In the genomic region with DNA sequence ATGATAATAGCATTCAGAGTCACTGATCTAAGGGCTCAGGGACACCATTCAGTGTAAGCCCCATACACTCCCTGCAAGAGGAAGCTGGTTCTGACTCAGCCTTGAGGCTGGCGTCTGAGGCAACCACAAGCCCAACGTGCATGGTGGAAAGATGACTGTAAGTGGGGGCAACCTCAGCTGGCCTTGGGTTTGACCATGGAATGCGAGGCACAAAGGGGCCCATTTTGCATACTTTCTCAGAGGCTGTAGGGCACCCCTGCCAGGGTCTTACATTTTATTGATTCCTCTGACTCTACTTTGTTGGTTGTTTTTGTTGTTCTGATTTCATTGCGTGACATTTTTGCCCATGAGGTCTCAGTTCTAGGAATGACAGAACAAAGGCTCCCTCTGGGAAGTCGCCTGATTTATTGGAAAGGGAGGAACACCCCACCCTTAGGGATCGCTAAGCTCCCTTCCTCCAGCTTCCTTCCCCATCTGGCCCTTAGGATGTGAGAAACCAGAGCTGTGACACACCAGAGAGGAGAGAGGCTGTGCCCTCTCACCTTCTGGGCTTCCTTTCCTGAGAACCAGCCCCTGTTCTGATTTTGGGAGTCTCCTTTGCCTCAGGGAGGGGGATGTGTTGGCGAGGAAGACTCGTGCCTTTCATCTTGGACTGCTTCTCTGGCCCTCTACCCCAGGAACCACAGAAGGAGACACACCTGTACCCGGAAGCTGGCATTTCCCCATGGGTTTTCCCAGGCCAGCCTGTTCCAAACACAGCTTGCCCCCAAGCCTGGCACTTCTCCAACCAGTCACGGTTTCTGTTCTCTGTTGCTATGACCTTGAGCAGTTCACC, we compare ENCODE assay signal across 8 cellular contexts. TPM values are rescaled to one million over a fixed set of nuclear protein-coding genes. Genes with fewer than 3 reads are reported as not detected.
DNase-seq lines count a peak whose midpoint lies in the region; ATAC-seq, FAIRE-seq and TF ChIP-seq lines count a peak whose summit lies in the region.

No MANE protein-coding gene starts in this region.

- intact Hi-C loops in K562 (cut with micrococcal nuclease) (no loop called here), upper lobe of right lung (cut with DNase I) (no loop called here)

- POLR2A ChIA-PET in K562 (lab: Yijun Ruan, JAX): interaction anchor here (1.6 kb wide), 1 partner anchor 10 kb away, joined by 3 read pairs; no protein-coding TSS in a partner anchor

- H3K9me3 ChIP-seq in K562 (replicated peaks; ENCODE audit: control insufficient read depth, insufficient read depth, low read depth, low read length) (no peaks in the 10 kb centered on the region), muscle layer of duodenum (ENCODE audit: control insufficient read depth in 1 of 2, low read length in 2 of 2) (no peaks in the 10 kb centered on the region), upper lobe of right lung (no peaks in the 10 kb centered on the region)

- in situ Hi-C loops in K562 (cut with MboI): no loop called here

- no TSS peak for BruUV-seq in K562 (replicated peaks; lab: Mats Ljungman, UMichigan)

- no peak for TF ChIP-seq CTCF in K562 (IDR thresholded peaks at IDR 0.05 in 2 of 3, conservative IDR thresholded peaks at IDR 0.05 in 1 of 3; ENCODE audit: insufficient read depth in 2 of 3, low read depth in 1 of 3, low read length in 3 of 3)
- TF ChIP-seq CTCF in upper lobe of right lung (IDR thresholded peaks at IDR 0.05): no peak

- H3K9ac ChIP-seq in K562 (ENCODE audit: insufficient read depth in 1 of 2, low read depth in 2 of 2, low read length in 2 of 2): no peak overlapping the region

- H4K20me1 ChIP-seq in K562 (replicated peaks; ENCODE audit: control insufficient read depth, insufficient read depth, low read length): peaks cover 3% of the 10 kb centered on the region; the same call in 1 of the 2 replicates

- no peaks in the 10 kb centered on the region; a peak in 1 of 5 replicates for H3K4me1 ChIP-seq in K562 (replicated peaks in 1 of 2; ENCODE audit: control insufficient read depth in 2 of 2, insufficient read depth in 2 of 2, low read length in 2 of 2)
- peaks cover 5 to 6% of the 10 kb centered on the region in 2 donors for H3K4me1 ChIP-seq in muscle layer of duodenum (ENCODE audit: control insufficient read depth in 1 of 2, insufficient read depth in 2 of 2, low read length in 2 of 2)
- peaks cover 45% of the 10 kb centered on the region for H3K4me1 ChIP-seq in upper lobe of right lung

- ATAC-seq in HG03159 (IDR thresholded peaks at IDR 0.05; ENCODE audit: unreplicated experiment) (peak; percentile 59), K562 (no peak), upper lobe of right lung (peak; percentile 78)

- TF ChIP-seq POLR2A in Raji (IDR thresholded peaks at IDR 0.05; ENCODE audit: insufficient read depth, low read depth, low read length) (peak; percentile 39), K562 (conservative IDR thresholded peaks at IDR 0.05) (no peak)

- TF ChIP-seq EP300 in K562 (IDR thresholded peaks at IDR 0.05; ENCODE audit: low read length): no peak

- peak; percentile 49 for DNase-seq in stimulated activated naive CD4-positive, alpha-beta T cell treated with Interleukin-2 at 50 U/mL for 16 hours (lab: John Stamatoyannopoulos, UW)
- DNase-seq in stimulated activated naive CD4-positive, alpha-beta T cell (lab: John Stamatoyannopoulos, UW): no peak
- DNase-seq in K562 (ENCODE audit: extremely low read depth in 1 of 4, low spot score in 3 of 4): no peak
- DNase-seq in upper lobe of right lung: peak; percentile 85
- no peak for DNase-seq in middle frontal gyrus (ENCODE audit: extremely low spot score, low spot score)

- no peak overlapping the region for H3K4me3 ChIP-seq in K562
- H3K4me3 ChIP-seq in muscle layer of duodenum (ENCODE audit: low read depth in 1 of 2, low read length in 2 of 2): peak overlapping the region in 1 of 2 donors; percentile 17
- no peak overlapping the region for H3K4me3 ChIP-seq in upper lobe of right lung

- TF ChIP-seq RAD21 in K562 (CRISPR knock-in tag; conservative IDR thresholded peaks at IDR 0.05 in 1 of 2, IDR thresholded peaks at IDR 0.05 in 1 of 2): no peak

- H2AFZ ChIP-seq in K562 (ENCODE audit: low read depth, low read length): no peak overlapping the region

- 0% methylated on average over 10 of the region's 10 CpGs for WGBS in K562 (ENCODE audit: insufficient coverage, low coverage, missing lambda C conversion rate)

- H3K36me3 ChIP-seq in K562 (ENCODE audit: control insufficient read depth, insufficient read depth, low read length) (no peaks in the 10 kb centered on the region), muscle layer of duodenum (ENCODE audit: control insufficient read depth in 1 of 2, insufficient read depth in 2 of 2, low read length in 2 of 2) (no peaks in the 10 kb centered on the region), upper lobe of right lung (no peaks in the 10 kb centered on the region)

- peaks cover 18 to 46% of the 10 kb centered on the region in 2 experiments; a peak in 4 of 5 replicates for H3K27me3 ChIP-seq in K562 (ENCODE audit: control insufficient read depth in 2 of 2, insufficient read depth in 2 of 2, low read length in 2 of 2)
- H3K27me3 ChIP-seq in muscle layer of duodenum (ENCODE audit: low read depth, low read length): no peaks in the 10 kb centered on the region
- no peaks in the 10 kb centered on the region for H3K27me3 ChIP-seq in upper lobe of right lung

- CTCF ChIA-PET in K562 (lab: Yijun Ruan, JAX; ENCODE audit: low intra/inter-chr PET ratio): no interaction called here

- H3K4me2 ChIP-seq in K562 (ENCODE audit: insufficient read depth, low read length): no peak overlapping the region

- no peak for FAIRE-seq in K562 (lab: Jason Lieb, UNC)

- peaks cover 3% of the 10 kb centered on the region for H3K9me1 ChIP-seq in K562 (ENCODE audit: control insufficient read depth, insufficient read depth, low read length)

- H3K27ac ChIP-seq in K562 (ENCODE audit: extremely low read depth, low read depth, low read length) (no peak overlapping the region), muscle layer of duodenum (ENCODE audit: low read length) (peak overlapping the region; percentile 17), upper lobe of right lung (peak overlapping the region; percentile 67)

- H3K79me2 ChIP-seq in K562 (ENCODE audit: control insufficient read depth, insufficient read depth, low read length): no peaks in the 10 kb centered on the region

TF ChIP-seq in K562, 482 proteins besides CTCF, POLR2A, EP300 and RAD21:
- TF ChIP-seq FOSL1 (tag; conservative IDR thresholded peaks at IDR 0.05): peak; percentile 50
- no peak for TF ChIP-seq ATF7 (IDR thresholded peaks at IDR 0.05)

RNA-seq across cellular contexts. Expression of a gene that starts 5.6 kb away (rescaled TPM):
- total RNA-seq in K562 (2011; cell fraction: chromatin; rRNA removed; ENCODE audit: low replicate concordance): 0.19 TPM in 1 of 2 replicates, not detected in the other
- total RNA-seq in K562 (2011; cell fraction: nucleolus; rRNA removed): not detected in 2 replicates
- total RNA-seq in K562 (2011; cell fraction: nucleoplasm; rRNA removed): 0.31 TPM in 1 of 2 replicates, not detected in the other
- not detected in 2 replicates for total RNA-seq in K562 (2014; rRNA removed)
- not detected in 2 replicates for total RNA-seq in K562 (2014; rRNA removed; fragmentation: Illumina TruSeq; extraction: Trizol)
- 0.04 and 0.11 TPM in 2 replicates for total RNA-seq in K562 (2015; rRNA removed; fragmentation: Illumina TruSeq; extraction: Trizol)
- total RNA-seq in K562 (2021): 0.20 and 0.38 TPM in 2 replicates
- not detected in 2 replicates for polyA plus RNA-seq in K562 (2011; rRNA removed)
- polyA plus RNA-seq in K562 (2011; cell fraction: cytosol; rRNA removed): not detected in 2 replicates
- polyA plus RNA-seq in K562 (2011; cell fraction: nucleus; rRNA removed): 0.04 and 0.13 TPM in 2 replicates
- 0.23 and 0.25 TPM in 2 replicates for polyA plus RNA-seq in K562 (2012)
- polyA plus RNA-seq in K562 (2014; fragmentation: Illumina TruSeq; extraction: Trizol): not detected in 2 replicates
- under 1 TPM; 0.01 to 0.08 TPM for polyA plus RNA-seq in K562 (2014; fragmentation: Nextera tagmentation; extraction: Ambion mirVana)
- polyA plus RNA-seq in K562 (2014; rRNA removed): 0.11 TPM in 1 of 2 replicates, not detected in the other
- 0.06 TPM in 1 of 2 replicates, not detected in the other for polyA minus RNA-seq in K562 (2011; rRNA and poly(A)+ RNA removed)
- polyA minus RNA-seq in K562 (2011; cell fraction: cytosol; rRNA and poly(A)+ RNA removed): not detected in 2 replicates
- not detected in 2 replicates for polyA minus RNA-seq in K562 (2011; cell fraction: nucleus; rRNA and poly(A)+ RNA removed)
- 78.9 TPM for total RNA-seq in upper lobe of right lung

RNA-seq across cellular contexts. Expression of a gene that starts 52.8 kb away (rescaled TPM):
- 0.63 and 1.5 TPM in 2 replicates for total RNA-seq in K562 (2011; cell fraction: chromatin; rRNA removed; ENCODE audit: low replicate concordance)
- 0.39 and 1.0 TPM in 2 replicates for total RNA-seq in K562 (2011; cell fraction: nucleolus; rRNA removed)
- 0.51 and 1.4 TPM in 2 replicates for total RNA-seq in K562 (2011; cell fraction: nucleoplasm; rRNA removed)
- total RNA-seq in K562 (2014; rRNA removed): 0.77 TPM in 1 of 2 replicates, not detected in the other
- not detected in 2 replicates for total RNA-seq in K562 (2014; rRNA removed; fragmentation: Illumina TruSeq; extraction: Trizol)
- not detected in 2 replicates for total RNA-seq in K562 (2015; rRNA removed; fragmentation: Illumina TruSeq; extraction: Trizol)
- 0.04 and 0.09 TPM in 2 replicates for total RNA-seq in K562 (2021)
- 0.36 and 1.0 TPM in 2 replicates for polyA plus RNA-seq in K562 (2011; rRNA removed)
- 0.73 and 0.87 TPM in 2 replicates for polyA plus RNA-seq in K562 (2011; cell fraction: cytosol; rRNA removed)
- polyA plus RNA-seq in K562 (2011; cell fraction: nucleus; rRNA removed): 0.81 and 1.9 TPM in 2 replicates
- 0.29 and 0.39 TPM in 2 replicates for polyA plus RNA-seq in K562 (2012)
- 0.11 TPM in 1 of 2 replicates, not detected in the other for polyA plus RNA-seq in K562 (2014; fragmentation: Illumina TruSeq; extraction: Trizol)
- polyA plus RNA-seq in K562 (2014; fragmentation: Nextera tagmentation; extraction: Ambion mirVana): under 1 TPM; 0.04 to 0.08 TPM
- polyA plus RNA-seq in K562 (2014; rRNA removed): 0.12 TPM in 1 of 2 replicates, not detected in the other
- polyA minus RNA-seq in K562 (2011; rRNA and poly(A)+ RNA removed): 0.32 and 0.93 TPM in 2 replicates
- not detected in 2 replicates for polyA minus RNA-seq in K562 (2011; cell fraction: cytosol; rRNA and poly(A)+ RNA removed)
- 0.40 and 1.00 TPM in 2 replicates for polyA minus RNA-seq in K562 (2011; cell fraction: nucleus; rRNA and poly(A)+ RNA removed)
- total RNA-seq in upper lobe of right lung: 0.69 TPM

Comparison
In these comparisons a context has a peak if more than half of its experiments do, and no peak if none do; other contexts are left out.
1. DNase-seq: peak in stimulated activated naive CD4-positive, alpha-beta T cell treated with Interleukin-2 at 50 U/mL for 16 hours (single experiment) and upper lobe of right lung (single experiment); none in stimulated activated naive CD4-positive, alpha-beta T cell (0 of 6), K562 (0 of 4) and middle frontal gyrus (single experiment).
2. RNA of a gene that starts 5.6 kb away (total RNA-seq): 78.9 TPM in upper lobe of right lung (single experiment); 0.04 to 0.38 TPM in K562; every median in the first group is over 10 times any median in the second.